In genomic region chr13:108220042-108220441, GRCh38 we compare ENCODE assay signal across 8 cellular contexts. TPM values are rescaled to one million over a fixed set of nuclear protein-coding genes. Genes with fewer than 3 reads are reported as not detected.
A peak's percentile ranks its signal among the peaks of the same experiment; 100 is the strongest.
DNase-seq lines count a peak whose midpoint lies in the region; ATAC-seq and TF ChIP-seq lines count a peak whose summit lies in the region.

No MANE protein-coding gene starts in this region.

- peak; percentile 21 for DNase-seq in stimulated activated CD4-positive, alpha-beta T cell treated with anti-CD3 and anti-CD28 coated beads, Interleukin-4, amount 100 ng/mL, for 24 hours
- no peak for DNase-seq in stimulated activated CD4-positive, alpha-beta T cell treated with anti-CD3 and anti-CD28 coated beads, Interleukin-12 subunit alpha, Interleukin-12 subunit beta, amount 100 ng/mL, for 4 hours
- DNase-seq in hepatocyte (ENCODE audit: low spot score), result peak; percentile 32
- no peak for DNase-seq in upper lobe of right lung
- DNase-seq in stimulated activated CD4-positive, alpha-beta T cell treated with anti-CD3 and anti-CD28 coated beads, Interleukin-15, amount 100 ng/mL, for 24 hours, result no peak
- DNase-seq in brain microvascular endothelial cell, result no peak

- in situ Hi-C loops in brain microvascular endothelial cell (cut with HindIII; ENCODE audit: low pct_ligation_motif_present, low sequenced_read_pairs), result no loop called here

- no peak overlapping the region for H3K4me3 ChIP-seq in SU-DHL-6 (ENCODE audit: insufficient read depth, low read length, poor library complexity, severe bottlenecking)
- H3K4me3 ChIP-seq in hepatocyte, result no peak overlapping the region
- peak overlapping the region; percentile 96 for H3K4me3 ChIP-seq in upper lobe of right lung
- no peak overlapping the region for H3K4me3 ChIP-seq in brain microvascular endothelial cell (ENCODE audit: low read depth, low read length)

- H3K27me3 ChIP-seq in SU-DHL-6 (ENCODE audit: low read length), result no peaks in the 10 kb centered on the region
- no peaks in the 10 kb centered on the region for H3K27me3 ChIP-seq in hepatocyte
- no peaks in the 10 kb centered on the region for H3K27me3 ChIP-seq in upper lobe of right lung
- no peaks in the 10 kb centered on the region for H3K27me3 ChIP-seq in brain microvascular endothelial cell (replicated peaks)

- peaks cover 17% of the 10 kb centered on the region for H3F3A ChIP-seq in SU-DHL-6 (ENCODE audit: insufficient read depth)

- WGBS in hepatocyte (ENCODE audit: low lambda C conversion rate, missing lambda C conversion rate), result 65% methylated on average over 1 of the region's 1 CpG

- H3K4me1 ChIP-seq in hepatocyte (ENCODE audit: insufficient read depth) (peaks cover 24% of the 10 kb centered on the region), upper lobe of right lung (peaks cover 61% of the 10 kb centered on the region)

- intact Hi-C loops in upper lobe of right lung (cut with DNase I), result no loop called here

- H3K79me2 ChIP-seq in SU-DHL-6 (ENCODE audit: insufficient read depth, low read length), result peaks cover 69% of the 10 kb centered on the region
- H3K79me2 ChIP-seq in hepatocyte, result peaks cover 83% of the 10 kb centered on the region

- H3K4me2 ChIP-seq in SU-DHL-6 (ENCODE audit: low read depth, low read length, poor library complexity, severe bottlenecking) (peak overlapping the region; percentile 91), hepatocyte (peak overlapping the region; percentile 86)

- no peaks in the 10 kb centered on the region for H3K9me2 ChIP-seq in SU-DHL-6 (replicated peaks; ENCODE audit: insufficient read depth, low read length)
- no peaks in the 10 kb centered on the region for H3K9me2 ChIP-seq in hepatocyte (replicated peaks; ENCODE audit: insufficient read depth)

- H2AFZ ChIP-seq in SU-DHL-6 (ENCODE audit: low read depth, low read length, severe bottlenecking), result no peak overlapping the region
- no peak overlapping the region for H2AFZ ChIP-seq in hepatocyte

- no peaks in the 10 kb centered on the region for H3K36me3 ChIP-seq in SU-DHL-6 (ENCODE audit: low read length)
- H3K36me3 ChIP-seq in hepatocyte (replicated peaks; ENCODE audit: insufficient read depth, low read depth), result no peaks in the 10 kb centered on the region
- H3K36me3 ChIP-seq in upper lobe of right lung, result no peaks in the 10 kb centered on the region
- no peaks in the 10 kb centered on the region for H3K36me3 ChIP-seq in brain microvascular endothelial cell (replicated peaks)

- ATAC-seq in upper lobe of right lung (no peak), GM21825 (IDR thresholded peaks at IDR 0.05; ENCODE audit: unreplicated experiment) (no peak)

- H3K9me3 ChIP-seq in SU-DHL-6 (ENCODE audit: insufficient read depth, low read length) (no peaks in the 10 kb centered on the region), hepatocyte (ENCODE audit: low read depth) (no peaks in the 10 kb centered on the region), upper lobe of right lung (no peaks in the 10 kb centered on the region)

- H3K27ac ChIP-seq in SU-DHL-6 (ENCODE audit: low read depth, low read length) (no peak overlapping the region), hepatocyte (no peak overlapping the region), upper lobe of right lung (no peak overlapping the region), brain microvascular endothelial cell (no peak overlapping the region)

- H3K9ac ChIP-seq in SU-DHL-6 (ENCODE audit: low read length), result no peak overlapping the region

- no peak for TF ChIP-seq CTCF in SU-DHL-6 (IDR thresholded peaks at IDR 0.05; ENCODE audit: insufficient read depth, low read length, poor library complexity, severe bottlenecking)
- peak; percentile 15 for TF ChIP-seq CTCF in hepatocyte (IDR thresholded peaks at IDR 0.05; ENCODE audit: poor library complexity)
- no peak for TF ChIP-seq CTCF in upper lobe of right lung (IDR thresholded peaks at IDR 0.05)
- no peak for TF ChIP-seq CTCF in brain microvascular endothelial cell (IDR thresholded peaks at IDR 0.05; ENCODE audit: low read depth, low read length, missing control alignments)

- peaks cover 14% of the 10 kb centered on the region for H4K20me1 ChIP-seq in SU-DHL-6 (ENCODE audit: low read depth, low read length)
- H4K20me1 ChIP-seq in hepatocyte (ENCODE audit: insufficient read depth, poor library complexity, severe bottlenecking), result peaks cover 9% of the 10 kb centered on the region

RNA-seq across cellular contexts. Expression of gene ABHD13, which starts 1.9 kb away (rescaled TPM):
- 14.3 and 17.8 TPM in 2 replicates for total RNA-seq in hepatocyte
- polyA plus RNA-seq in hepatocyte, result 8.1 and 10.0 TPM in 2 replicates
- 12.8 TPM for total RNA-seq in upper lobe of right lung

RNA-seq across cellular contexts. Expression of gene LIG4, which starts 4.7 kb away (rescaled TPM):
- total RNA-seq in hepatocyte (18.8 and 19.2 TPM in 2 replicates), upper lobe of right lung (10.9 TPM)
- polyA plus RNA-seq in hepatocyte, result 5.3 and 6.1 TPM in 2 replicates

RNA-seq across cellular contexts. Expression of gene TNFSF13B, which starts 49.5 kb away (rescaled TPM):
- total RNA-seq in hepatocyte (0.48 and 1.6 TPM in 2 replicates), upper lobe of right lung (12.2 TPM)
- polyA plus RNA-seq in hepatocyte, result 0.97 and 1.4 TPM in 2 replicates

Comparison
In these comparisons a context has a peak if more than half of its experiments do, and no peak if none do; other contexts are left out.
1. DNase-seq: peak in stimulated activated CD4-positive, alpha-beta T cell treated with anti-CD3 and anti-CD28 coated beads, Interleukin-4, amount 100 ng/mL, for 24 hours (single experiment) and hepatocyte (single experiment); none in stimulated activated CD4-positive, alpha-beta T cell treated with anti-CD3 and anti-CD28 coated beads, Interleukin-12 subunit alpha, Interleukin-12 subunit beta, amount 100 ng/mL, for 4 hours (single experiment), upper lobe of right lung (single experiment), stimulated activated CD4-positive, alpha-beta T cell treated with anti-CD3 and anti-CD28 coated beads, Interleukin-15, amount 100 ng/mL, for 24 hours (single experiment) and brain microvascular endothelial cell (single experiment).